Comparison of ENCODE assay signal across 8 cellular contexts in genomic region chr15:70264014-70264492, GRCh38.
DNase-seq lines count a peak whose midpoint lies in the region; ATAC-seq and TF ChIP-seq lines count a peak whose summit lies in the region.

No MANE protein-coding gene starts in this region.

- intact Hi-C loops in Right ventricle myocardium superior (cut with DNase I), result loop anchor here (10.0 kb wide), 1 partner anchor 159 kb away; no protein-coding TSS in a partner anchor
- intact Hi-C loops in left cardiac atrium (cut with DNase I), result no loop called here

- no peak for TF ChIP-seq POLR2A in upper lobe of left lung (IDR thresholded peaks at IDR 0.05)

- DNase-seq in Right ventricle myocardium superior (no peak), right atrium auricular region (ENCODE audit: low spot score) (no peak), RPMI7951 (ENCODE audit: low read depth) (peak; percentile 55), left cardiac atrium (no peak), upper lobe of left lung (no peak), COR-L47 (lab: John Stamatoyannopoulos, UW) (no peak), H4 (ENCODE audit: low spot score) (no peak)

- no peaks in the 10 kb centered on the region for H3K36me3 ChIP-seq in right atrium auricular region
- no peaks in the 10 kb centered on the region for H3K36me3 ChIP-seq in upper lobe of left lung

- 62 to 65% methylated on average over 10 of the region's 10 CpGs for WGBS in upper lobe of left lung, 2 donors

- H3K9me3 ChIP-seq in right atrium auricular region (no peaks in the 10 kb centered on the region), upper lobe of left lung (no peaks in the 10 kb centered on the region)

- H3K4me3 ChIP-seq in right atrium auricular region, result no peak overlapping the region
- H3K4me3 ChIP-seq in upper lobe of left lung, result no peak overlapping the region

- H3K4me1 ChIP-seq in right atrium auricular region (peaks cover 0 to 53% of the 10 kb centered on the region in 2 donors), upper lobe of left lung (peaks cover 17 to 43% (median 33%) of the 10 kb centered on the region in 4 donors)

- no peak for TF ChIP-seq CTCF in right atrium auricular region (IDR thresholded peaks at IDR 0.05)
- no peak for TF ChIP-seq CTCF in upper lobe of left lung (IDR thresholded peaks at IDR 0.05)

- ATAC-seq in Right ventricle myocardium superior (ENCODE audit: poor library complexity), result peak; percentile 50
- ATAC-seq in left cardiac atrium, result peak; percentile 18 to 25
- ATAC-seq in upper lobe of left lung (ENCODE audit: low FRiP score in 2 of 2), result peak in 1 of 2 donors; percentile 22
- ATAC-seq in GM19023 (IDR thresholded peaks at IDR 0.05; ENCODE audit: unreplicated experiment), result no peak

- H3K27ac ChIP-seq in right atrium auricular region (no peak overlapping the region), upper lobe of left lung (peak overlapping the region in 3 of 4 donors; percentile 8 to 70 (median 22))

- H3K27me3 ChIP-seq in right atrium auricular region (no peaks in the 10 kb centered on the region), upper lobe of left lung (no peaks in the 10 kb centered on the region)

- TF ChIP-seq EP300 in upper lobe of left lung (IDR thresholded peaks at IDR 0.05), result no peak

Comparison
In these comparisons a context has a peak if more than half of its experiments do, and no peak if none do; other contexts are left out.
1. H3K27ac ChIP-seq: peak in upper lobe of left lung (3 of 4); none in right atrium auricular region (0 of 2).